In the genomic region with DNA sequence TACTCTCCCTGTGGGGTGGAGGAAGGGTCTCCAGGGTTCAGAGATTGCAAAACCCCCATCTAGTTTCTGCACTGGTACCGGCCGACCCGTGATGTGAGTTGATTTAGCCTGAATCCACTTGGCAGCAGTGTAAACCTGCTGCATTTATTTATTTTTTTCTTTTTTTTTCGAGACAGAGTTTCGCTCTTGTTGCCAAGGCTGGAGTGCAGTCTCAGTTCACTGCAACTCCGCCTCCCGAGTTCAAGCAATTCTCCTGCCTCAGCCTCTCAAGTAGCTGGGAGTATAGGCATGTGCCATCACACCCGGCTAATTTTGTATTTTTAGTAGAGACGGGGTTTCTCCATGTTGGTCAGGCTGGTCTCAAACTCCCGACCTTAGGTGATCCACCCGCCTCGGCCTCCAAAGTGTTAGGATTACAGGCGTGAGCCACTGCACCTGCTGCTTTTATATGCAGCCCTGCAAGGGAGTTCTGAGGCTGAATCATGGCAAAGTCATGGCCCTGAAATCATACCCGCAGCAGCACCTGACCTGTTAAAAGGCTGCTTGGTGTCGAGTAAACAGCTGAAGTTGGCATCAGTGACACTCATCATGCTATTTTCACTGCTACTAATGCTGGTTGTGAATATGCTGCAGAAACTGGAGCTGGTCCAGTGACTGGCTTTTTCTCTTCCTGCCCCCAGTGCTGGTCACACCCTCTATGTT, we compare ENCODE assay signal across 21 cellular contexts. TPM values are rescaled to one million over a fixed set of nuclear protein-coding genes. Genes with fewer than 3 reads are reported as not detected.
DNase-seq lines count a peak whose midpoint lies in the region; ATAC-seq and TF ChIP-seq lines count a peak whose summit lies in the region.
"Had no signal": no experiment of that assay in that cellular context is flagged by ENCODE, and none has a peak within 500 bp of the region (broad histone marks: within the 10 kb centered on the region; RNA-seq: fewer than 3 reads in every experiment).

No MANE protein-coding gene starts in this region.

- H3K4me3 Mint-ChIP-seq in mesothelial cell of epicardium = no peak overlapping the region
- H3K4me3 Mint-ChIP-seq: activated CD8-positive, alpha-beta T cell treated with anti-CD3 and anti-CD28 coated beads for 36 hours; activated naive CD4-positive, alpha-beta T cell treated with anti-CD3 and anti-CD28 coated beads, Interleukin-2, amount 50 U/mL, for 24 hours; activated T-cell treated with anti-CD3 and anti-CD28 coated beads, Interleukin-2, amount 50 U/mL, for 4 hours; WTC11 had no signal

- H3K27ac Mint-ChIP-seq in mesothelial cell of epicardium = no peak overlapping the region
- H3K27ac Mint-ChIP-seq: activated CD8-positive, alpha-beta T cell treated with anti-CD3 and anti-CD28 coated beads for 36 hours; activated naive CD4-positive, alpha-beta T cell treated with anti-CD3 and anti-CD28 coated beads, Interleukin-2, amount 50 U/mL, for 24 hours; WTC11 had no signal

- H3K36me3 ChIP-seq in heart left ventricle (peaks cover 0 to 100% (median 14%) of the 10 kb centered on the region in 9 donors), transverse colon (peaks cover 0 to 11% (median 0%) of the 10 kb centered on the region in 4 donors)

- H3K27ac ChIP-seq in heart left ventricle (peak overlapping the region in 9 of 12 donors; percentile 65 to 88 (median 84)), transverse colon (no peak overlapping the region)
- H3K27ac ChIP-seq: C4-2B had no signal

- H3K36me3 Mint-ChIP-seq in mesothelial cell of epicardium = peaks cover 10% of the 10 kb centered on the region
- H3K36me3 Mint-ChIP-seq: WTC11 had no signal

- peak in 1 of 4 donors; percentile 2 for ATAC-seq in heart left ventricle
- ATAC-seq in GM21360 (IDR thresholded peaks at IDR 0.05; ENCODE audit: unreplicated experiment) = no peak
- ATAC-seq: activated CD8-positive, alpha-beta T cell treated with anti-CD3 and anti-CD28 coated beads for 36 hours; activated T-cell treated with anti-CD3 and anti-CD28 coated beads, Interleukin-2, amount 50 U/mL, for 4 hours; GM12878; left colon; WTC11 had no signal

- intact Hi-C loops in heart left ventricle (cut with DNase I) = loop anchor here in 5 of 10 donors (2.0 to 10.0 kb wide), 8 partner anchors 94 to 409 kb away; partner anchors contain the start of gene NUBP1 (in 1 of the 5)
- intact Hi-C loops in cardiac septum (cut with DNase I) = loop anchor here (2.0 to 10.0 kb wide), 3 partner anchors 92 to 596 kb away; no protein-coding TSS in a partner anchor
- intact Hi-C loops in transverse colon (cut with DNase I; ENCODE audit: low total_unique reads) = loop anchor here (10.0 kb wide), 1 partner anchor 96 kb away; no protein-coding TSS in a partner anchor

- no peak for TF ChIP-seq EP300 in transverse colon (IDR thresholded peaks at IDR 0.05; ENCODE audit: low read depth)

- TF ChIP-seq POLR2A in heart left ventricle (IDR thresholded peaks at IDR 0.05) = no peak
- TF ChIP-seq POLR2A in transverse colon (IDR thresholded peaks at IDR 0.05) = no peak

- H3K4me3 ChIP-seq in heart left ventricle (no peak overlapping the region), epithelial cell of proximal tubule (ENCODE audit: low read depth, low read length) (no peak overlapping the region), transverse colon (no peak overlapping the region)
- H3K4me3 ChIP-seq: GM12878 had no signal

- H3K27me3 ChIP-seq in heart left ventricle = no peaks in the 10 kb centered on the region
- no peaks in the 10 kb centered on the region for H3K27me3 ChIP-seq in transverse colon

- DNase-seq in heart left ventricle (no peak), cardiac septum (ENCODE audit: low spot score) (no peak), epithelial cell of proximal tubule (ENCODE audit: low read depth) (peak; percentile 78), myocyte (ENCODE audit: low read depth) (peak; percentile 98), transverse colon (no peak), mesothelial cell of epicardium (ENCODE audit: low spot score in 2 of 2, unreplicated experiment in 2 of 2) (no peak)
- no peak for DNase-seq in activated CD4-positive, alpha-beta T cell treated with anti-CD3 and anti-CD28 coated beads, Interleukin-2, amount 50 U/mL, for 4 hours
- DNase-seq: activated CD8-positive, alpha-beta T cell treated with anti-CD3 and anti-CD28 coated beads for 36 hours; activated T-cell treated with anti-CD3 and anti-CD28 coated beads, Interleukin-2, amount 50 U/mL, for 4 hours; GF-D8; Kasumi-1; left colon; NCI-H1417 treated with DMSO at 0.1 percent for 48 hours; NCI-H446 treated with DMSO at 0.1 percent for 48 hours; stimulated activated CD4-positive, alpha-beta T cell treated with anti-CD3 and anti-CD28 coated beads, Interleukin-4, amount 100 ng/mL, for 1 hour had no signal

- no peaks in the 10 kb centered on the region for H3K4me1 Mint-ChIP-seq in mesothelial cell of epicardium

- peaks cover 15 to 65% (median 45%) of the 10 kb centered on the region in 12 donors for H3K4me1 ChIP-seq in heart left ventricle
- H3K4me1 ChIP-seq in transverse colon = peaks cover 0 to 16% (median 5%) of the 10 kb centered on the region in 4 donors

- no peaks in the 10 kb centered on the region for H3K9me3 Mint-ChIP-seq in mesothelial cell of epicardium
- H3K9me3 Mint-ChIP-seq: activated CD8-positive, alpha-beta T cell treated with anti-CD3 and anti-CD28 coated beads for 36 hours; activated naive CD4-positive, alpha-beta T cell treated with anti-CD3 and anti-CD28 coated beads, Interleukin-2, amount 50 U/mL, for 24 hours; activated T-cell treated with anti-CD3 and anti-CD28 coated beads, Interleukin-2, amount 50 U/mL, for 4 hours; WTC11 had no signal

- in situ Hi-C loops in transverse colon (cut with MboI; ENCODE audit: low pct_ligation_motif_present in 1 of 4, low pct_unique_long_range_greater_than_20kb in 1 of 4, low sequenced_read_pairs in 3 of 4) = loop anchor here in 3 of 4 donors (10.0 to 25.0 kb wide), 4 partner anchors 159 to 409 kb away; partner anchors contain the start of gene NUBP1 (in 1 of the 3)

- 60 to 69% (median 61%) methylated on average over 15 of the region's 15 CpGs for WGBS in heart left ventricle, 4 donors
- WGBS in transverse colon (ENCODE audit: low coverage in 1 of 2), 2 donors = 84 to 96% methylated on average over 3 to 15 of the region's 15 CpGs

- H3K9me3 ChIP-seq in heart left ventricle (peaks cover 0 to 6% (median 0%) of the 10 kb centered on the region in 12 donors), transverse colon (no peaks in the 10 kb centered on the region)

- H3K27me3 Mint-ChIP-seq in mesothelial cell of epicardium (ENCODE audit: low read depth) = no peaks in the 10 kb centered on the region
- H3K27me3 Mint-ChIP-seq: activated CD8-positive, alpha-beta T cell treated with anti-CD3 and anti-CD28 coated beads for 36 hours; activated naive CD4-positive, alpha-beta T cell treated with anti-CD3 and anti-CD28 coated beads, Interleukin-2, amount 50 U/mL, for 24 hours had no signal

- TF ChIP-seq CTCF in heart left ventricle (IDR thresholded peaks at IDR 0.05) (no peak), epithelial cell of proximal tubule (conservative IDR thresholded peaks at IDR 0.05; ENCODE audit: low read depth, low read length) (no peak), transverse colon (IDR thresholded peaks at IDR 0.05) (no peak), mesothelial cell of epicardium (IDR thresholded peaks at IDR 0.05; ENCODE audit: unreplicated experiment) (no peak)

RNA-seq across cellular contexts. Expression of gene DEXI, which starts 21.4 kb away (rescaled TPM):
- total RNA-seq in heart left ventricle (100 to 1,000 TPM in 3 of 9 donors, 10 to 100 TPM in 6; 57.2 to 141 (median 82.4) TPM), cardiac septum (68.1 TPM), epithelial cell of proximal tubule (43.9 and 63.4 TPM in 2 replicates), myocyte (63.8 and 75.2 TPM in 2 replicates), transverse colon (10 to 100 TPM; 36.2 to 76.4 (median 56.0) TPM), mesothelial cell of epicardium (31.2 to 33.0 TPM (median 31.5 TPM) in 3 replicates)
- polyA plus RNA-seq in heart left ventricle = 100 to 1,000 TPM in 1 of 2 donors, 10 to 100 TPM in 1; 99.9 to 119 TPM
- 49.9 TPM for polyA plus RNA-seq in myocyte (2012)

RNA-seq across cellular contexts. Expression of gene CLEC16A, which starts 23.5 kb away (rescaled TPM):
- total RNA-seq in heart left ventricle (10 to 100 TPM; 20.3 to 41.1 (median 23.7) TPM), cardiac septum (28.4 TPM), epithelial cell of proximal tubule (11.3 and 15.6 TPM in 2 replicates), myocyte (20.7 and 23.8 TPM in 2 replicates), transverse colon (100 to 1,000 TPM in 2 of 4 donors, 10 to 100 TPM in 2; 38.2 to 153 (median 92.7) TPM), mesothelial cell of epicardium (40.5 to 44.9 TPM (median 43.3 TPM) in 3 replicates)
- 10 to 100 TPM; 13.8 to 28.5 TPM for polyA plus RNA-seq in heart left ventricle
- polyA plus RNA-seq in myocyte (2012) = 28.7 TPM

RNA-seq across cellular contexts. Expression of gene CIITA, which starts 43.9 kb away (rescaled TPM):
- total RNA-seq in heart left ventricle = 10 to 100 TPM in 3 of 9 donors, 1 to 10 TPM in 6; 1.6 to 73.9 (median 8.2) TPM
- 10 to 100 TPM in 1 of 2 donors, 1 to 10 TPM in 1; 2.6 to 10.8 TPM for polyA plus RNA-seq in heart left ventricle
- total RNA-seq in cardiac septum = 7.2 TPM
- total RNA-seq in epithelial cell of proximal tubule = 0.14 TPM in 1 of 2 replicates, not detected in the other
- under 0.01 and 0.03 TPM in 2 replicates for total RNA-seq in myocyte
- 1.0 TPM for polyA plus RNA-seq in myocyte (2012)
- 10 to 100 TPM in 2 of 4 donors, 1 to 10 TPM in 2; 1.2 to 26.9 (median 13.9) TPM for total RNA-seq in transverse colon
- total RNA-seq in mesothelial cell of epicardium = 0.20 TPM in 2 of 3 replicates, not detected in the other
- total RNA-seq: A673 had no signal

Comparison
In these comparisons a context has a peak if more than half of its experiments do, and no peak if none do; other contexts are left out.
1. DNase-seq: peak in epithelial cell of proximal tubule (single experiment) and myocyte (single experiment); none in heart left ventricle (0 of 5), cardiac septum (single experiment), activated CD4-positive, alpha-beta T cell treated with anti-CD3 and anti-CD28 coated beads, Interleukin-2, amount 50 U/mL, for 4 hours (0 of 2), transverse colon (single experiment) and mesothelial cell of epicardium (0 of 2).
2. H3K27ac ChIP-seq: peak in heart left ventricle (9 of 12); none in transverse colon (0 of 4).